ENCODE assay signal across 1 cellular context in the genomic region with DNA sequence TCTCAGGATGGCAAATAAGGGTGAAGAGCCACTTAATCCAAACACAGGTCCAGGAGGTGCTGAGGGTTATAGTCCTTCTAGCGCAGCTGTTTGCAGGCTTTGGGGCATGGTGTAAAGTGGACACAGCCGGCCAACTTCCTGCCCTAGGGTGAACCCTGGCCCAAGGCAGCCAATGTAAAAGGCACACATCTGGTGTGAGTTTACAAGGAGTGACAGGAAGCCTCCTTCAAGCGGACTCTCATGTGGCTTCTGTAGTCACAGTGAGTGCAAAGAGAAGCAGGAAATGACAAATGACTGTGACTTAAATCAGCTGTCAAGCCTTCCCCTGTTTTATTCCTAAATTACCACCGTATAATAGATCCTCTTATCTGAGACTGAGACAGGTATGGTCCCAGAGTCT.
TF ChIP-seq lines count a peak whose summit lies in the region.

No MANE protein-coding gene starts in this region.

TF ChIP-seq in GM23338, 12 proteins besides CTCF, POLR2A, EP300 and RAD21 (continued from another document):
- TF ChIP-seq, protein P1, sequence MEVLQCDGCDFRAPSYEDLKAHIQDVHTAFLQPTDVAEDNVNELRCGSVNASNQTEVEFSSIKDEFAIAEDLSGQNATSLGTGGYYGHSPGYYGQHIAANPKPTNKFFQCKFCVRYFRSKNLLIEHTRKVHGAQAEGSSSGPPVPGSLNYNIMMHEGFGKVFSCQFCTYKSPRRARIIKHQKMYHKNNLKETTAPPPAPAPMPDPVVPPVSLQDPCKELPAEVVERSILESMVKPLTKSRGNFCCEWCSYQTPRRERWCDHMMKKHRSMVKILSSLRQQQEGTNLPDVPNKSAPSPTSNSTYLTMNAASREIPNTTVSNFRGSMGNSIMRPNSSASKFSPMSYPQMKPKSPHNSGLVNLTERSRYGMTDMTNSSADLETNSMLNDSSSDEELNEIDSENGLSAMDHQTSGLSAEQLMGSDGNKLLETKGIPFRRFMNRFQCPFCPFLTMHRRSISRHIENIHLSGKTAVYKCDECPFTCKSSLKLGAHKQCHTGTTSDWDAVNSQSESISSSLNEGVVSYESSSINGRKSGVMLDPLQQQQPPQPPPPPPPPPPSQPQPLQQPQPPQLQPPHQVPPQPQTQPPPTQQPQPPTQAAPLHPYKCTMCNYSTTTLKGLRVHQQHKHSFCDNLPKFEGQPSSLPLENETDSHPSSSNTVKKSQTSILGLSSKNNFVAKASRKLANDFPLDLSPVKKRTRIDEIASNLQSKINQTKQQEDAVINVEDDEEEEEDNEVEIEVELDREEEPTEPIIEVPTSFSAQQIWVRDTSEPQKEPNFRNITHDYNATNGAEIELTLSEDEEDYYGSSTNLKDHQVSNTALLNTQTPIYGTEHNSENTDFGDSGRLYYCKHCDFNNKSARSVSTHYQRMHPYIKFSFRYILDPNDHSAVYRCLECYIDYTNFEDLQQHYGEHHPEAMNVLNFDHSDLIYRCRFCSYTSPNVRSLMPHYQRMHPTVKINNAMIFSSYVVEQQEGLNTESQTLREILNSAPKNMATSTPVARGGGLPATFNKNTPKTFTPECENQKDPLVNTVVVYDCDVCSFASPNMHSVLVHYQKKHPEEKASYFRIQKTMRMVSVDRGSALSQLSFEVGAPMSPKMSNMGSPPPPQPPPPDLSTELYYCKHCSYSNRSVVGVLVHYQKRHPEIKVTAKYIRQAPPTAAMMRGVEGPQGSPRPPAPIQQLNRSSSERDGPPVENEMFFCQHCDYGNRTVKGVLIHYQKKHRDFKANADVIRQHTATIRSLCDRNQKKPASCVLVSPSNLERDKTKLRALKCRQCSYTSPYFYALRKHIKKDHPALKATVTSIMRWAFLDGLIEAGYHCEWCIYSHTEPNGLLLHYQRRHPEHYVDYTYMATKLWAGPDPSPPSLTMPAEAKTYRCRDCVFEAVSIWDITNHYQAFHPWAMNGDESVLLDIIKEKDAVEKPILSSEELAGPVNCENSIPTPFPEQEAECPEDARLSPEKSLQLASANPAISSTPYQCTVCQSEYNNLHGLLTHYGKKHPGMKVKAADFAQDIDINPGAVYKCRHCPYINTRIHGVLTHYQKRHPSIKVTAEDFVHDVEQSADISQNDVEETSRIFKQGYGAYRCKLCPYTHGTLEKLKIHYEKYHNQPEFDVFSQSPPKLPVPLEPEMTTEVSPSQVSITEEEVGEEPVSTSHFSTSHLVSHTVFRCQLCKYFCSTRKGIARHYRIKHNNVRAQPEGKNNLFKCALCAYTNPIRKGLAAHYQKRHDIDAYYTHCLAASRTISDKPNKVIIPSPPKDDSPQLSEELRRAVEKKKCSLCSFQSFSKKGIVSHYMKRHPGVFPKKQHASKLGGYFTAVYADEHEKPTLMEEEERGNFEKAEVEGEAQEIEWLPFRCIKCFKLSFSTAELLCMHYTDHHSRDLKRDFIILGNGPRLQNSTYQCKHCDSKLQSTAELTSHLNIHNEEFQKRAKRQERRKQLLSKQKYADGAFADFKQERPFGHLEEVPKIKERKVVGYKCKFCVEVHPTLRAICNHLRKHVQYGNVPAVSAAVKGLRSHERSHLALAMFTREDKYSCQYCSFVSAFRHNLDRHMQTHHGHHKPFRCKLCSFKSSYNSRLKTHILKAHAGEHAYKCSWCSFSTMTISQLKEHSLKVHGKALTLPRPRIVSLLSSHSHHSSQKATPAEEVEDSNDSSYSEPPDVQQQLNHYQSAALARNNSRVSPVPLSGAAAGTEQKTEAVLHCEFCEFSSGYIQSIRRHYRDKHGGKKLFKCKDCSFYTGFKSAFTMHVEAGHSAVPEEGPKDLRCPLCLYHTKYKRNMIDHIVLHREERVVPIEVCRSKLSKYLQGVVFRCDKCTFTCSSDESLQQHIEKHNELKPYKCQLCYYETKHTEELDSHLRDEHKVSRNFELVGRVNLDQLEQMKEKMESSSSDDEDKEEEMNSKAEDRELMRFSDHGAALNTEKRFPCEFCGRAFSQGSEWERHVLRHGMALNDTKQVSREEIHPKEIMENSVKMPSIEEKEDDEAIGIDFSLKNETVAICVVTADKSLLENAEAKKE (CRISPR knock-in tag; IDR thresholded peaks at IDR 0.05), result no peak
- TF ChIP-seq EZH2phosphoT487 (IDR thresholded peaks at IDR 0.05; ENCODE audit: unreplicated experiment) (no peak), JUNB (IDR thresholded peaks at IDR 0.05; ENCODE audit: unreplicated experiment) (no peak), NANOG (IDR thresholded peaks at IDR 0.05; ENCODE audit: borderline replicate concordance) (no peak), POLR2AphosphoS5 (IDR thresholded peaks at IDR 0.05; ENCODE audit: low read depth) (no peak)
- TF ChIP-seq, protein P2, sequence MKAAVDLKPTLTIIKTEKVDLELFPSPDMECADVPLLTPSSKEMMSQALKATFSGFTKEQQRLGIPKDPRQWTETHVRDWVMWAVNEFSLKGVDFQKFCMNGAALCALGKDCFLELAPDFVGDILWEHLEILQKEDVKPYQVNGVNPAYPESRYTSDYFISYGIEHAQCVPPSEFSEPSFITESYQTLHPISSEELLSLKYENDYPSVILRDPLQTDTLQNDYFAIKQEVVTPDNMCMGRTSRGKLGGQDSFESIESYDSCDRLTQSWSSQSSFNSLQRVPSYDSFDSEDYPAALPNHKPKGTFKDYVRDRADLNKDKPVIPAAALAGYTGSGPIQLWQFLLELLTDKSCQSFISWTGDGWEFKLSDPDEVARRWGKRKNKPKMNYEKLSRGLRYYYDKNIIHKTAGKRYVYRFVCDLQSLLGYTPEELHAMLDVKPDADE (IDR thresholded peaks at IDR 0.05), result no peak
- TF ChIP-seq, protein P3, sequence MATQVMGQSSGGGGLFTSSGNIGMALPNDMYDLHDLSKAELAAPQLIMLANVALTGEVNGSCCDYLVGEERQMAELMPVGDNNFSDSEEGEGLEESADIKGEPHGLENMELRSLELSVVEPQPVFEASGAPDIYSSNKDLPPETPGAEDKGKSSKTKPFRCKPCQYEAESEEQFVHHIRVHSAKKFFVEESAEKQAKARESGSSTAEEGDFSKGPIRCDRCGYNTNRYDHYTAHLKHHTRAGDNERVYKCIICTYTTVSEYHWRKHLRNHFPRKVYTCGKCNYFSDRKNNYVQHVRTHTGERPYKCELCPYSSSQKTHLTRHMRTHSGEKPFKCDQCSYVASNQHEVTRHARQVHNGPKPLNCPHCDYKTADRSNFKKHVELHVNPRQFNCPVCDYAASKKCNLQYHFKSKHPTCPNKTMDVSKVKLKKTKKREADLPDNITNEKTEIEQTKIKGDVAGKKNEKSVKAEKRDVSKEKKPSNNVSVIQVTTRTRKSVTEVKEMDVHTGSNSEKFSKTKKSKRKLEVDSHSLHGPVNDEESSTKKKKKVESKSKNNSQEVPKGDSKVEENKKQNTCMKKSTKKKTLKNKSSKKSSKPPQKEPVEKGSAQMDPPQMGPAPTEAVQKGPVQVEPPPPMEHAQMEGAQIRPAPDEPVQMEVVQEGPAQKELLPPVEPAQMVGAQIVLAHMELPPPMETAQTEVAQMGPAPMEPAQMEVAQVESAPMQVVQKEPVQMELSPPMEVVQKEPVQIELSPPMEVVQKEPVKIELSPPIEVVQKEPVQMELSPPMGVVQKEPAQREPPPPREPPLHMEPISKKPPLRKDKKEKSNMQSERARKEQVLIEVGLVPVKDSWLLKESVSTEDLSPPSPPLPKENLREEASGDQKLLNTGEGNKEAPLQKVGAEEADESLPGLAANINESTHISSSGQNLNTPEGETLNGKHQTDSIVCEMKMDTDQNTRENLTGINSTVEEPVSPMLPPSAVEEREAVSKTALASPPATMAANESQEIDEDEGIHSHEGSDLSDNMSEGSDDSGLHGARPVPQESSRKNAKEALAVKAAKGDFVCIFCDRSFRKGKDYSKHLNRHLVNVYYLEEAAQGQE (IDR thresholded peaks at IDR 0.05; ENCODE audit: unreplicated experiment), result no peak
TF ChIP-seq in GM23338: peak in this region for 0.
